11 cellular contexts compared by ENCODE assay signal in the genomic region with DNA sequence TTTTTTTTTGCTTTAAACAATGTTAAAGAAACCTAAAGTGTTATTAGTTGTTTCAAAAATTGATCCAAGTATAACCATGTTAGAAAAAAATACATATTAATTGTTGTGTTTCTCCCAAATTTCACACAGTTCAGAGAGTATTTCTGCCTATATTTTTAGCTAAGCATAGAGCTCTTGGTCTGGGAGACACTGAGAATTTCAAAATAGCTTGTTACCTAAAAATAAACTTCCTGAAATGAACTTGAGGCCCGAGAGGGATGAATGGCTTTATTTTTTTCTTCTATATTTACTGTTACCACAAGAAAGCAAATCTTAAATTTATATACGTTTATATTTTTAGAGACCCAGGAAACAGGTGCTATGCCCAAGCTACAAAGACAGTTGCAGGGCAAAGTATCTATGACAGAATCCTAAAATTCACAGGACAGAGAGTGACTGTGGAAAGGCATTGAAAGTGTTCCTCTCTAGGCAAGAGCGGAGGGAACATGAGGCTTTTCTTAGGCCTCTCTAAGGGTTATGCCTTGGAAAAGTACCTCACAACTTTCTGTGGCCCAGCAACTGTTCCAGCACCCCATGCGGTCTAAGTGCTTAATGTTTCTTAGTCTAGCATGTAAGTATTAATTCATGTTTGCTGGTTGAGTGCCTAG. TPM values are rescaled to one million over a fixed set of nuclear protein-coding genes. Genes with fewer than 3 reads are reported as not detected.
DNase-seq lines count a peak whose midpoint lies in the region; ATAC-seq lines count a peak whose summit lies in the region.
"Had no signal": no experiment of that assay in that cellular context is flagged by ENCODE, and none has a peak within 500 bp of the region (broad histone marks: within the 10 kb centered on the region; RNA-seq: fewer than 3 reads in every experiment).

No MANE protein-coding gene starts in this region.

- H3K27me3 ChIP-seq in effector memory CD4-positive, alpha-beta T cell (replicated peaks; ENCODE audit: control insufficient read depth, insufficient read depth, low read length, poor library complexity, severe bottlenecking), result no peaks in the 10 kb centered on the region
- no peaks in the 10 kb centered on the region for H3K27me3 ChIP-seq in skeletal muscle tissue (ENCODE audit: control insufficient read depth in 3 of 3, insufficient read depth in 3 of 3, low read length in 3 of 3)
- H3K27me3 ChIP-seq: body of pancreas had no signal

- no peak overlapping the region for H3K4me3 ChIP-seq in effector memory CD4-positive, alpha-beta T cell (ENCODE audit: insufficient read depth, low read depth, low read length, poor library complexity, severe bottlenecking)
- H3K4me3 ChIP-seq in skeletal muscle tissue (ENCODE audit: low read length in 3 of 3), result peak overlapping the region in 1 of 3 donors; percentile 32
- H3K4me3 ChIP-seq: body of pancreas had no signal

- peak overlapping the region in 2 of 3 donors; percentile 34 to 49 for H3K9ac ChIP-seq in skeletal muscle tissue (ENCODE audit: low read depth in 1 of 3, low read length in 3 of 3)

- peak; percentile 23 for ATAC-seq in GM18511 (IDR thresholded peaks at IDR 0.05; ENCODE audit: unreplicated experiment)
- ATAC-seq: body of pancreas, HCT116, sciatic nerve had no signal

- in situ Hi-C loops in KBM-7 (cut with MboI; ENCODE audit: low pct_unique_long_range_greater_than_20kb, low sequenced_read_pairs), result no loop called here

- peaks cover 82% of the 10 kb centered on the region for H3K4me1 ChIP-seq in effector memory CD4-positive, alpha-beta T cell (ENCODE audit: control insufficient read depth, insufficient read depth, low read length, poor library complexity, severe bottlenecking)
- H3K4me1 ChIP-seq in skeletal muscle tissue (ENCODE audit: control insufficient read depth in 3 of 3, insufficient read depth in 3 of 3, low read length in 3 of 3), result peaks cover 7 to 56% (median 36%) of the 10 kb centered on the region in 3 donors

- peaks cover 11% of the 10 kb centered on the region for H3K36me3 ChIP-seq in effector memory CD4-positive, alpha-beta T cell (ENCODE audit: control insufficient read depth, insufficient read depth, low read length)
- peaks cover 5 to 21% (median 8%) of the 10 kb centered on the region in 3 donors for H3K36me3 ChIP-seq in skeletal muscle tissue (ENCODE audit: control insufficient read depth in 3 of 3, insufficient read depth in 3 of 3, low read length in 3 of 3)

- no peaks in the 10 kb centered on the region for H3K9me3 ChIP-seq in effector memory CD4-positive, alpha-beta T cell (ENCODE audit: control insufficient read depth, low read length)
- no peaks in the 10 kb centered on the region for H3K9me3 ChIP-seq in skeletal muscle tissue (ENCODE audit: control insufficient read depth in 3 of 3, low read length in 3 of 3)
- H3K9me3 ChIP-seq: body of pancreas had no signal

- DNase-seq in MV-4-11 (lab: John Stamatoyannopoulos, UW) (peak; percentile 81), kidney glomerular epithelial cell (lab: John Stamatoyannopoulos, UW) (no peak), HK-2 (ENCODE audit: unreplicated experiment) (no peak), KBM-7 (no peak)
- DNase-seq in effector memory CD4-positive, alpha-beta T cell, result no peak
- no peak for DNase-seq in stimulated activated naive CD4-positive, alpha-beta T cell treated with Interleukin-2 at 50 U/mL for 16 hours (lab: John Stamatoyannopoulos, UW)
- DNase-seq: body of pancreas had no signal

- peak overlapping the region; percentile 72 for H3K27ac ChIP-seq in effector memory CD4-positive, alpha-beta T cell (ENCODE audit: insufficient read depth, low read length, poor library complexity, severe bottlenecking)
- H3K27ac ChIP-seq in skeletal muscle tissue (ENCODE audit: low read depth, low read length), result peak overlapping the region; percentile 66

RNA-seq across cellular contexts. Expression of a gene that starts 36.4 kb away (rescaled TPM):
- 44.9 TPM for total RNA-seq in skeletal muscle tissue
